Comparison of ENCODE assay signal across 12 cellular contexts in genomic region chr1:203076031-203076511, GRCh38. TPM values are rescaled to one million over a fixed set of nuclear protein-coding genes. Genes with fewer than 3 reads are reported as not detected.
DNase-seq lines count a peak whose midpoint lies in the region; ATAC-seq and TF ChIP-seq lines count a peak whose summit lies in the region.
"Had no signal": no experiment of that assay in that cellular context is flagged by ENCODE, and none has a peak within 500 bp of the region (broad histone marks: within the 10 kb centered on the region; RNA-seq: fewer than 3 reads in every experiment).

No MANE protein-coding gene starts in this region.

- intact Hi-C loops in ascending aorta (cut with DNase I) = no loop called here

- no peaks in the 10 kb centered on the region for H3K9me3 ChIP-seq in ascending aorta

- no peak for TF ChIP-seq CTCF in brain (conservative IDR thresholded peaks at IDR 0.05)
- no peak for TF ChIP-seq CTCF in ascending aorta (IDR thresholded peaks at IDR 0.05)

- DNase-seq in SIG-M5 treated with dmso at 0.1 percent for 504 hours (lab: John Stamatoyannopoulos, UW; ENCODE audit: unreplicated experiment) (peak; percentile 41), SIG-M5 (lab: John Stamatoyannopoulos, UW) (no peak), left kidney (ENCODE audit: low read depth, low spot score) (peak; percentile 37), ascending aorta (ENCODE audit: low spot score in 2 of 2) (no peak)
- no peak for DNase-seq in stimulated activated naive B cell treated with anti-CD40 and anti-IgM and Interleukin-4, amounts not matched to agents 10 μg/mL and 1 μg/mL and 100 μg/mL, for 72 hours
- DNase-seq: NCI-H1417 treated with DMSO at 0.1 percent for 48 hours had no signal

- H3K27ac ChIP-seq in ascending aorta = no peak overlapping the region

- H3K4me1 Mint-ChIP-seq in brain = peaks cover 5% of the 10 kb centered on the region
- H3K4me1 Mint-ChIP-seq in stimulated activated naive B cell treated with anti-CD40 and anti-IgM and Interleukin-4, amounts not matched to agents 10 μg/mL and 1 μg/mL and 100 μg/mL, for 72 hours = peaks cover 11 to 14% of the 10 kb centered on the region in 2 donors

- no peaks in the 10 kb centered on the region for H3K27me3 ChIP-seq in ascending aorta

- H3K27ac Mint-ChIP-seq in brain = no peak overlapping the region
- H3K27ac Mint-ChIP-seq in stimulated activated naive B cell treated with anti-CD40 and anti-IgM and Interleukin-4, amounts not matched to agents 10 μg/mL and 1 μg/mL and 100 μg/mL, for 72 hours = no peak overlapping the region

- H3K4me3 ChIP-seq in ascending aorta = peak overlapping the region in 1 of 2 donors; percentile 50

- H3K36me3 ChIP-seq in ascending aorta = peaks cover 0 to 10% of the 10 kb centered on the region in 2 donors

- H3K36me3 Mint-ChIP-seq in brain = peaks cover 40% of the 10 kb centered on the region
- H3K36me3 Mint-ChIP-seq in stimulated activated naive B cell treated with anti-CD40 and anti-IgM and Interleukin-4, amounts not matched to agents 10 μg/mL and 1 μg/mL and 100 μg/mL, for 72 hours = no peaks in the 10 kb centered on the region

- H3K27me3 Mint-ChIP-seq in brain = peaks cover 46% of the 10 kb centered on the region
- peaks cover 43 to 65% of the 10 kb centered on the region in 2 donors for H3K27me3 Mint-ChIP-seq in stimulated activated naive B cell treated with anti-CD40 and anti-IgM and Interleukin-4, amounts not matched to agents 10 μg/mL and 1 μg/mL and 100 μg/mL, for 72 hours

- peaks cover 0 to 3% (median 0%) of the 10 kb centered on the region in 5 experiments for H3K9me3 Mint-ChIP-seq in brain
- H3K9me3 Mint-ChIP-seq in stimulated activated naive B cell treated with anti-CD40 and anti-IgM and Interleukin-4, amounts not matched to agents 10 μg/mL and 1 μg/mL and 100 μg/mL, for 72 hours = no peaks in the 10 kb centered on the region

- peak overlapping the region in 3 of 5 experiments; percentile 31 to 53 (median 41) for H3K4me3 Mint-ChIP-seq in brain
- H3K4me3 Mint-ChIP-seq in stimulated activated naive B cell treated with anti-CD40 and anti-IgM and Interleukin-4, amounts not matched to agents 10 μg/mL and 1 μg/mL and 100 μg/mL, for 72 hours = peak overlapping the region; percentile 75 to 78

- H3K4me1 ChIP-seq in ascending aorta = no peaks in the 10 kb centered on the region

- peak; percentile 56 to 57 for ATAC-seq in stimulated activated naive B cell treated with anti-CD40 and anti-IgM and Interleukin-4, amounts not matched to agents 10 μg/mL and 1 μg/mL and 100 μg/mL, for 72 hours (replicated peaks)
- no peak for ATAC-seq in HG03378 (IDR thresholded peaks at IDR 0.05; ENCODE audit: unreplicated experiment)
- ATAC-seq in GM19324 (IDR thresholded peaks at IDR 0.05; ENCODE audit: low FRiP score, unreplicated experiment) = no peak

RNA-seq across cellular contexts. Expression of gene MYOG, which starts 9.7 kb away (rescaled TPM):
- polyA plus RNA-seq in brain (ENCODE audit: insufficient read depth, low read depth, low replicate concordance) = not detected
- total RNA-seq in ascending aorta = not detected
- total RNA-seq: A172; lung microvascular endothelial cell; T-helper 2 cell treated with Interferon-gamma antibody and Interleukin-4, amounts not matched to agents 100 ng/mL and 5 ng/mL, for 36 hours had no signal

RNA-seq across cellular contexts. Expression of gene PPFIA4, which starts 49.8 kb away (rescaled TPM):
- polyA plus RNA-seq in brain (ENCODE audit: insufficient read depth, low read depth, low replicate concordance) = 6.7 TPM
- total RNA-seq in ascending aorta = 22.2 TPM

RNA-seq across cellular contexts. Expression of gene ADORA1, which starts 51.5 kb away (rescaled TPM):
- 32.5 TPM for polyA plus RNA-seq in brain (ENCODE audit: insufficient read depth, low read depth, low replicate concordance)
- 2.0 TPM for total RNA-seq in ascending aorta
- total RNA-seq: lung microvascular endothelial cell; T-helper 2 cell treated with Interferon-gamma antibody and Interleukin-4, amounts not matched to agents 100 ng/mL and 5 ng/mL, for 36 hours had no signal

Comparison
In these comparisons a context has a peak if more than half of its experiments do, and no peak if none do; other contexts are left out.
1. DNase-seq: peak in SIG-M5 treated with dmso at 0.1 percent for 504 hours (single experiment) and left kidney (single experiment); none in SIG-M5 (single experiment), stimulated activated naive B cell treated with anti-CD40 and anti-IgM and Interleukin-4, amounts not matched to agents 10 μg/mL and 1 μg/mL and 100 μg/mL, for 72 hours (single experiment) and ascending aorta (0 of 2).
2. ATAC-seq: peak in stimulated activated naive B cell treated with anti-CD40 and anti-IgM and Interleukin-4, amounts not matched to agents 10 μg/mL and 1 μg/mL and 100 μg/mL, for 72 hours (2 of 2); none in HG03378 (single experiment) and GM19324 (single experiment).